In the genomic region with DNA sequence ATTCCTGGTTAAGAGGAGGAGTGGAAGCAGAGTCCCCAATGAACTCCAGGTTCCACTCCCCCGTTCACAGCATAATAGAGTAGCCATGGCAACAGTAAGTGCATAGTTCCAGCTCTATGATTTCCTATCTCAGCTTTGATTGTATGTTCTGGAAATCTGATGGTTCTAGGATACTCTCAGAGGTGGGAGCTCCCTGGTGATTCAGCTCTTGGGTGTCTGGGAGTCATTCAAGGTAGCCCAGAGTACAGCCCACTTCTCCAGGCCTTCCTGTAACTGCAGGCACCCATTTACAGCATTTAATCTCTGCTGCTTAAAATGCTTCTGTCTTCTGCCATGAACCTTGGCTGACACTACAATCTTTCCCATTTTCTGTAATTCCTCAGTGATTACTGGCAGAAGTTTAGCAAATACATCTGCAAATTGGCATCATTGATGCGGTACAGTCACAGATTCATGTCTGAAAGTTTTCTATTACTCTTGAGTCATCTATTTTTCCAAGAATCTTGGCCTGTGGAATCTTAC, we compare ENCODE assay signal across 14 cellular contexts.
DNase-seq lines count a peak whose midpoint lies in the region; ATAC-seq and TF ChIP-seq lines count a peak whose summit lies in the region.
"Had no signal": no experiment of that assay in that cellular context is flagged by ENCODE, and none has a peak within 500 bp of the region (broad histone marks: within the 10 kb centered on the region; RNA-seq: fewer than 3 reads in every experiment).

No MANE protein-coding gene starts in this region.

- H3K9me3 ChIP-seq in PC-3 (ENCODE audit: low read length) (no peaks in the 10 kb centered on the region), fibroblast of lung (ENCODE audit: control insufficient read depth, insufficient read depth, low read depth, low read length) (no peaks in the 10 kb centered on the region), osteoblast (ENCODE audit: low read depth, low read length) (no peaks in the 10 kb centered on the region), vagina (no peaks in the 10 kb centered on the region)
- H3K9me3 ChIP-seq: thoracic aorta had no signal

- TF ChIP-seq CTCF in PC-3 (conservative IDR thresholded peaks at IDR 0.05; ENCODE audit: low read depth, low read length) (no peak), fibroblast of lung (conservative IDR thresholded peaks at IDR 0.05 in 1 of 2, IDR thresholded peaks at IDR 0.05 in 1 of 2; ENCODE audit: low read depth in 1 of 2, low read length in 2 of 2) (no peak), osteoblast (IDR thresholded peaks at IDR 0.05; ENCODE audit: extremely low read depth, low read depth, low read length) (no peak), vagina (IDR thresholded peaks at IDR 0.05) (no peak)

- H4K20me1 ChIP-seq in PC-3 (ENCODE audit: low read length) (no peaks in the 10 kb centered on the region), fibroblast of lung (ENCODE audit: control insufficient read depth, extremely low read depth, insufficient read depth, low read length) (no peaks in the 10 kb centered on the region), osteoblast (ENCODE audit: insufficient read depth, low read length) (no peaks in the 10 kb centered on the region)

- TF ChIP-seq POLR2A in vagina (IDR thresholded peaks at IDR 0.05), result no peak

- H3K4me3 ChIP-seq in PC-3 (ENCODE audit: low read length) (no peak overlapping the region), fibroblast of lung (replicated peaks in 1 of 4; ENCODE audit: control extremely low read depth in 1 of 4, insufficient read depth in 1 of 4, low read depth in 3 of 4, low read length in 4 of 4) (no peak overlapping the region), osteoblast (ENCODE audit: insufficient read depth, low read length) (no peak overlapping the region), vagina (no peak overlapping the region)
- H3K4me3 ChIP-seq: thoracic aorta had no signal

- H3K4me2 ChIP-seq in PC-3 (ENCODE audit: low read length) (no peak overlapping the region), fibroblast of lung (ENCODE audit: extremely low read depth, insufficient read depth, low read length) (peak overlapping the region; percentile 30), osteoblast (ENCODE audit: insufficient read depth, low read length) (peak overlapping the region; percentile 64)

- CTCF ChIA-PET in PC-3 (lab: Charles Lee), result no interaction called here

- BruUV-seq in PC-3 (replicated peaks; lab: Mats Ljungman, UMichigan), result no TSS peak

- H2AFZ ChIP-seq in PC-3 (ENCODE audit: low read length), result no peak overlapping the region
- H2AFZ ChIP-seq in fibroblast of lung (ENCODE audit: low read length), result no peak overlapping the region
- no peak overlapping the region for H2AFZ ChIP-seq in osteoblast (ENCODE audit: low read length)

- H3K4me1 ChIP-seq in PC-3 (ENCODE audit: insufficient read depth, low read length), result no peaks in the 10 kb centered on the region
- peaks cover 4% of the 10 kb centered on the region for H3K4me1 ChIP-seq in fibroblast of lung (ENCODE audit: control insufficient read depth, extremely low read depth, insufficient read depth, low read length)
- peaks cover 25% of the 10 kb centered on the region for H3K4me1 ChIP-seq in osteoblast (ENCODE audit: insufficient read depth, low read length)
- H3K4me1 ChIP-seq in vagina, result no peaks in the 10 kb centered on the region

- DNase-seq in ELF-1 (ENCODE audit: low read depth, low spot score), result peak; percentile 8
- DNase-seq in PC-3, result peak; percentile 18
- DNase-seq in fibroblast of lung (ENCODE audit: low read depth in 2 of 2), result peak; percentile 84 to 100
- peak; percentile 52 for DNase-seq in osteoblast (ENCODE audit: insufficient read length, low spot score, missing footprints)
- DNase-seq in vagina (ENCODE audit: extremely low spot score in 2 of 2), result no peak
- no peak for DNase-seq in NCI-H187 (lab: John Stamatoyannopoulos, UW)
- DNase-seq in activated CD4-positive, alpha-beta T cell treated with anti-CD3 and anti-CD28 coated beads for 4 hours, result no peak
- DNase-seq: activated CD8-positive, alpha-beta memory T cell treated with anti-CD3 and anti-CD28 coated beads for 24 hours; activated naive CD4-positive, alpha-beta T cell treated with anti-CD3 and anti-CD28 coated beads for 36 hours; NCI-H510A; stimulated activated CD4-positive, alpha-beta T cell treated with anti-CD3 and anti-CD28 coated beads, Interleukin-12 subunit alpha, Interleukin-12 subunit beta, amount 100 ng/mL, for 4 hours had no signal

- no peaks in the 10 kb centered on the region for H3K27me3 ChIP-seq in PC-3 (ENCODE audit: low read length)
- no peaks in the 10 kb centered on the region for H3K27me3 ChIP-seq in fibroblast of lung (ENCODE audit: control insufficient read depth, insufficient read depth, low read length)
- no peaks in the 10 kb centered on the region for H3K27me3 ChIP-seq in osteoblast (ENCODE audit: insufficient read depth, low read length)
- H3K27me3 ChIP-seq in vagina, result no peaks in the 10 kb centered on the region

- POLR2A ChIA-PET in PC-3 (lab: Charles Lee; ENCODE audit: unreplicated experiment), result interaction anchor here (0.6 kb wide), 1 partner anchor 1955 kb away, joined by 5 read pairs; no protein-coding TSS in a partner anchor

- ATAC-seq in PC-3 (no peak), GM21529 (IDR thresholded peaks at IDR 0.05; ENCODE audit: unreplicated experiment) (no peak)
- ATAC-seq: left lobe of liver had no signal

- no peak overlapping the region for H3K27ac ChIP-seq in PC-3 (ENCODE audit: low read length)
- H3K27ac ChIP-seq in fibroblast of lung (ENCODE audit: insufficient read depth, low read length), result peak overlapping the region; percentile 57
- H3K27ac ChIP-seq in osteoblast (ENCODE audit: low read depth, low read length), result peak overlapping the region; percentile 85
- no peak overlapping the region for H3K27ac ChIP-seq in vagina
- H3K27ac ChIP-seq: thoracic aorta had no signal

- intact Hi-C loops in PC-3 (cut with micrococcal nuclease) (no loop called here), vagina (cut with DNase I) (no loop called here)

- no peaks in the 10 kb centered on the region for H3K9me2 ChIP-seq in PC-3 (replicated peaks; ENCODE audit: low read length)

- H3K79me2 ChIP-seq in PC-3 (ENCODE audit: low read length), result no peaks in the 10 kb centered on the region
- H3K79me2 ChIP-seq in fibroblast of lung (ENCODE audit: control insufficient read depth, insufficient read depth, low read length), result no peaks in the 10 kb centered on the region
- H3K79me2 ChIP-seq in osteoblast (ENCODE audit: insufficient read depth, low read length), result no peaks in the 10 kb centered on the region

- H3K9ac ChIP-seq in PC-3 (ENCODE audit: low read length) (no peak overlapping the region), fibroblast of lung (ENCODE audit: insufficient read depth, low read length) (no peak overlapping the region)

- no peaks in the 10 kb centered on the region for H3F3A ChIP-seq in PC-3 (ENCODE audit: low read length, unreplicated experiment)

- H3K36me3 ChIP-seq in PC-3 (ENCODE audit: low read depth, low read length) (no peaks in the 10 kb centered on the region), fibroblast of lung (ENCODE audit: control insufficient read depth, insufficient read depth, low read length) (no peaks in the 10 kb centered on the region), osteoblast (ENCODE audit: insufficient read depth, low read length) (no peaks in the 10 kb centered on the region), vagina (no peaks in the 10 kb centered on the region)
- H3K36me3 ChIP-seq: thoracic aorta had no signal

Comparison
In these comparisons a context has a peak if more than half of its experiments do, and no peak if none do; other contexts are left out.
1. DNase-seq: peak in ELF-1 (single experiment), PC-3 (single experiment), fibroblast of lung (2 of 2) and osteoblast (single experiment); none in vagina (0 of 2), NCI-H187 (0 of 2) and activated CD4-positive, alpha-beta T cell treated with anti-CD3 and anti-CD28 coated beads for 4 hours (0 of 2).
2. H3K27ac ChIP-seq: peak in fibroblast of lung (single experiment) and osteoblast (single experiment); none in PC-3 (single experiment) and vagina (single experiment).